1 cellular context compared by ENCODE assay signal in the genomic region with DNA sequence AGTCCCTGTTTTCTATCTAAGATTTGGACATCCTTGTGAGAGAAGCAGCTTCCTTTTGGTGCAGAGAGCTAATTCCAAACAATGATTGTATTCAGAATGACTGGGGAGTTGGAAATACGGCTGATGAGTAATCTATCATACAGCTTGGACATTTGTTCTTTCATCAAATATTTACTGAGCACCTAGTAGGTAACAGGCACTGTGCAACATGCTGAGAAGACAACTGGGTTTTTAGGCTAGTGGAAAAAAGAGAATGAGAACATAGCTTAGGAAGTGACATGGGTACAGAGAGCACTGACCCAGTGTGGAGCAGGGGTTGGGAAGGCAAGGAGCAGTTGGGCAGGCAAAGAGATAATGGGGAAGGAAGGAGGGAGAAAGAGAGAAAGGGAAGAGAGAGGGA.
TF ChIP-seq lines count a peak whose summit lies in the region.

No MANE protein-coding gene starts in this region.

TF ChIP-seq in HepG2, 621 proteins besides CTCF, POLR2A, EP300 and RAD21 (continued from another document and continues in another):
- TF ChIP-seq, protein P1, sequence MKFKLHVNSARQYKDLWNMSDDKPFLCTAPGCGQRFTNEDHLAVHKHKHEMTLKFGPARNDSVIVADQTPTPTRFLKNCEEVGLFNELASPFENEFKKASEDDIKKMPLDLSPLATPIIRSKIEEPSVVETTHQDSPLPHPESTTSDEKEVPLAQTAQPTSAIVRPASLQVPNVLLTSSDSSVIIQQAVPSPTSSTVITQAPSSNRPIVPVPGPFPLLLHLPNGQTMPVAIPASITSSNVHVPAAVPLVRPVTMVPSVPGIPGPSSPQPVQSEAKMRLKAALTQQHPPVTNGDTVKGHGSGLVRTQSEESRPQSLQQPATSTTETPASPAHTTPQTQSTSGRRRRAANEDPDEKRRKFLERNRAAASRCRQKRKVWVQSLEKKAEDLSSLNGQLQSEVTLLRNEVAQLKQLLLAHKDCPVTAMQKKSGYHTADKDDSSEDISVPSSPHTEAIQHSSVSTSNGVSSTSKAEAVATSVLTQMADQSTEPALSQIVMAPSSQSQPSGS (CRISPR knock-in tag; IDR thresholded peaks at IDR 0.05) = no peak
- TF ChIP-seq NCOA5 (CRISPR knock-in tag; IDR thresholded peaks at IDR 0.05) = no peak
- TF ChIP-seq ZNF274 (CRISPR knock-in tag; IDR thresholded peaks at IDR 0.05) = no peak
- TF ChIP-seq ZSCAN21 (CRISPR knock-in tag; IDR thresholded peaks at IDR 0.05; ENCODE audit: borderline replicate concordance) = no peak
- no peak for TF ChIP-seq ZNF678 (CRISPR knock-in tag; IDR thresholded peaks at IDR 0.05)
- no peak for TF ChIP-seq HNF1B (CRISPR knock-in tag; IDR thresholded peaks at IDR 0.05)
- TF ChIP-seq SAP130 (CRISPR knock-in tag; IDR thresholded peaks at IDR 0.05; ENCODE audit: low read depth) = peak; percentile 51; the same call in 1 of the 2 replicates
- TF ChIP-seq PATZ1 (CRISPR knock-in tag; IDR thresholded peaks at IDR 0.05) = no peak
- TF ChIP-seq ZIK1 (CRISPR knock-in tag; IDR thresholded peaks at IDR 0.05; ENCODE audit: borderline replicate concordance, low read depth) = no peak
- TF ChIP-seq ZNF572 (CRISPR knock-in tag; IDR thresholded peaks at IDR 0.05) = no peak
- no peak for TF ChIP-seq SOX13 (IDR thresholded peaks at IDR 0.05)
- TF ChIP-seq SOX13 (CRISPR knock-in tag; conservative IDR thresholded peaks at IDR 0.05 in 1 of 2, IDR thresholded peaks at IDR 0.05 in 1 of 2) = peak in 1 of 2 experiments; percentile 61; a peak in 2 of 4 replicates
- TF ChIP-seq ZNF34 (CRISPR knock-in tag; IDR thresholded peaks at IDR 0.05; ENCODE audit: borderline replicate concordance) = no peak
- no peak for TF ChIP-seq ZNF138 (CRISPR knock-in tag; IDR thresholded peaks at IDR 0.05; ENCODE audit: low read depth)
- TF ChIP-seq MXI1 (IDR thresholded peaks at IDR 0.05; ENCODE audit: borderline replicate concordance, low read depth, low read length) = no peak
- no peak for TF ChIP-seq ZNF318 (CRISPR knock-in tag; IDR thresholded peaks at IDR 0.05)
- no peak for TF ChIP-seq MYC (CRISPR knock-in tag; IDR thresholded peaks at IDR 0.05; ENCODE audit: borderline replicate concordance)
- no peak for TF ChIP-seq ZNF383 (CRISPR knock-in tag; IDR thresholded peaks at IDR 0.05; ENCODE audit: borderline replicate concordance)
- no peak for TF ChIP-seq PCBP1 (IDR thresholded peaks at IDR 0.05; ENCODE audit: borderline replicate concordance, low read depth, low read length)
- TF ChIP-seq ARID5B (CRISPR knock-in tag; IDR thresholded peaks at IDR 0.05) = peak; percentile 78; the same call in 1 of the 2 replicates
- TF ChIP-seq KLF15 (CRISPR knock-in tag; IDR thresholded peaks at IDR 0.05; ENCODE audit: borderline replicate concordance) = no peak
- TF ChIP-seq HDAC2 (CRISPR knock-in tag; IDR thresholded peaks at IDR 0.05) = 0 out of 2 replicates have a peak, but pooled peaks have one; percentile 28
- no peak for TF ChIP-seq SSRP1 (CRISPR knock-in tag; IDR thresholded peaks at IDR 0.05)
- TF ChIP-seq ZNF547 (CRISPR knock-in tag; IDR thresholded peaks at IDR 0.05) = no peak
- no peak for TF ChIP-seq HCFC1 (IDR thresholded peaks at IDR 0.05; ENCODE audit: low read depth, low read length)
- TF ChIP-seq, protein P2, sequence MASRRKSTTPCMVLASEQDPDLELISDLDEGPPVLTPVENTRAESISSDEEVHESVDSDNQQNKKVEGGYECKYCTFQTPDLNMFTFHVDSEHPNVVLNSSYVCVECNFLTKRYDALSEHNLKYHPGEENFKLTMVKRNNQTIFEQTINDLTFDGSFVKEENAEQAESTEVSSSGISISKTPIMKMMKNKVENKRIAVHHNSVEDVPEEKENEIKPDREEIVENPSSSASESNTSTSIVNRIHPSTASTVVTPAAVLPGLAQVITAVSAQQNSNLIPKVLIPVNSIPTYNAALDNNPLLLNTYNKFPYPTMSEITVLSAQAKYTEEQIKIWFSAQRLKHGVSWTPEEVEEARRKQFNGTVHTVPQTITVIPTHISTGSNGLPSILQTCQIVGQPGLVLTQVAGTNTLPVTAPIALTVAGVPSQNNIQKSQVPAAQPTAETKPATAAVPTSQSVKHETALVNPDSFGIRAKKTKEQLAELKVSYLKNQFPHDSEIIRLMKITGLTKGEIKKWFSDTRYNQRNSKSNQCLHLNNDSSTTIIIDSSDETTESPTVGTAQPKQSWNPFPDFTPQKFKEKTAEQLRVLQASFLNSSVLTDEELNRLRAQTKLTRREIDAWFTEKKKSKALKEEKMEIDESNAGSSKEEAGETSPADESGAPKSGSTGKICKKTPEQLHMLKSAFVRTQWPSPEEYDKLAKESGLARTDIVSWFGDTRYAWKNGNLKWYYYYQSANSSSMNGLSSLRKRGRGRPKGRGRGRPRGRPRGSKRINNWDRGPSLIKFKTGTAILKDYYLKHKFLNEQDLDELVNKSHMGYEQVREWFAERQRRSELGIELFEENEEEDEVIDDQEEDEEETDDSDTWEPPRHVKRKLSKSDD (CRISPR knock-in tag; IDR thresholded peaks at IDR 0.05; ENCODE audit: low read depth) = no peak
- TF ChIP-seq ERF (CRISPR knock-in tag; IDR thresholded peaks at IDR 0.05) = 0 out of 2 replicates have a peak, but pooled peaks have one; percentile 18
- TF ChIP-seq ZNF12 (CRISPR knock-in tag; IDR thresholded peaks at IDR 0.05) = no peak
- no peak for TF ChIP-seq ZNF33B (CRISPR knock-in tag; IDR thresholded peaks at IDR 0.05)
- TF ChIP-seq ZNF563 (CRISPR knock-in tag; IDR thresholded peaks at IDR 0.05) = no peak
- peak; percentile 35 for TF ChIP-seq XRCC5 (optimal IDR thresholded peaks at IDR 0.05; ENCODE audit: low read length)
- no peak for TF ChIP-seq SPEN (CRISPR knock-in tag; IDR thresholded peaks at IDR 0.05; ENCODE audit: low read depth)
- no peak for TF ChIP-seq ZNF672 (CRISPR knock-in tag; IDR thresholded peaks at IDR 0.05)
- TF ChIP-seq DNMT3B (CRISPR knock-in tag; conservative IDR thresholded peaks at IDR 0.05) = no peak
